9 cellular contexts compared by ENCODE assay signal in the genomic region with DNA sequence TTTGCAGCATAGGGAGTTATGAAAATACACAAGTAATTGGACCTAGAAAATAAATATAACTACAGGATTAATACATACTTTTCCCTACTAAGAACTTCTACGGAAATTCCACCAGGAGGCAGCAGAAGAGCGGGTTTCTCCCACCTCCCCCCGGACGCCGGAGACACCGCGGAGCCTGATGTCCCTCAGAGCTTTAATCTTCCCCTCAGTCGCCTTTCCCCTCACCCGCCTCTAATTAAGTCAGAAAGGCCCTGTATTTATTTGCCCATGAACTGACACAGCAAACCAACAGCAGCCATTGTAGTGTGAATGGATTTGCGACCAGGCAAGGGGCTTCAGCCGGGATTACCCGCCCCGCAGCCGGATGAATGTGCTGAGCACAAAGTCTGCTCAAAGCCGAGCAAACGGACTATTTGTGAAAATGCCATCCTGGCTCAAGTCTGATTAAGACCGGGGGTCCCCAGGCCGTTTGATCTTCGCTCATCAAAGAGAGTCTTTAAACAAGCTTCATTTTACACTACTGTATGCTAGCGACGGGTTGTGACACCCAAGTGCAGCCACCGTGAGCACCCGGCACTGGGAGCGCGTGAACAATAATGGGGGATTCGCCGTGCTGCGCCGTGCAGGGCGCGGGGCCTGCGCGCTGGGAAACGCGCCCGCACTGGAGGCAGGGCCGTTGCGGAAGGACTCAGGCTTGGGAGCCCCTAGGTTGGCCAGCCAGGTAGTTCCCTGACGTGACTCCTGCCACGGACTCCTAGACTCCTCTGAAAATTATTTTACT. TPM values are rescaled to one million over a fixed set of nuclear protein-coding genes. Genes with fewer than 3 reads are reported as not detected.
A peak's percentile ranks its signal among the peaks of the same experiment; 100 is the strongest.
DNase-seq lines count a peak whose midpoint lies in the region; ATAC-seq, FAIRE-seq and TF ChIP-seq lines count a peak whose summit lies in the region.
"Had no signal": no experiment of that assay in that cellular context is flagged by ENCODE, and none has a peak within 500 bp of the region (broad histone marks: within the 10 kb centered on the region; RNA-seq: fewer than 3 reads in every experiment).

No MANE protein-coding gene starts in this region.

- peak; percentile 48 to 61 (median 58) for TF ChIP-seq CTCF in testis (IDR thresholded peaks at IDR 0.05)

- peak; percentile 90 for ATAC-seq in GM21423 (IDR thresholded peaks at IDR 0.05; ENCODE audit: unreplicated experiment)

- H3K4me1 ChIP-seq in testis, result peaks cover 3% of the 10 kb centered on the region

- no peak for TF ChIP-seq POLR2A in testis (IDR thresholded peaks at IDR 0.05)

- in situ Hi-C loops in SK-MEL-5 (cut with HindIII; ENCODE audit: low pct_unique_long_range_greater_than_20kb, low sequenced_read_pairs), result no loop called here

- DNase-seq in NCI-H1092 treated with DMSO at 0.1 percent for 48 hours (lab: John Stamatoyannopoulos, UW) (peak; percentile 11), NCI-H1092 (lab: John Stamatoyannopoulos, UW) (no peak), HT1080 (ENCODE audit: low read depth) (peak; percentile 45), SK-MEL-5 (ENCODE audit: low read depth, low spot score) (peak; percentile 58), lung microvascular endothelial cell (ENCODE audit: low read depth in 2 of 2) (peak; percentile 86 to 89), testis (peak; percentile 73)

- intact Hi-C loops in testis (cut with DNase I; ENCODE audit: low total_unique reads), result no loop called here

- H3K27ac ChIP-seq in testis, result no peak overlapping the region

- no peaks in the 10 kb centered on the region for H3K36me3 ChIP-seq in testis (ENCODE audit: low read depth, missing control alignments)

- H3K9me3 ChIP-seq in testis, result no peaks in the 10 kb centered on the region

- FAIRE-seq in endometrium (lab: Jason Lieb, UNC), result peak; percentile 59
- FAIRE-seq: A204.1 had no signal

- 1 to 3% methylated on average over 39 to 40 of the region's 40 CpGs for WGBS in testis, 2 donors

- peak overlapping the region; percentile 32 to 65 for H3K4me3 ChIP-seq in testis

- no peaks in the 10 kb centered on the region for H3K27me3 ChIP-seq in testis

RNA-seq across cellular contexts. Expression of a gene that starts 5.6 kb away (rescaled TPM):
- total RNA-seq in HT1080 (2014; rRNA removed; shearing (Covaris generic)), result 0.17 TPM in 1 of 2 replicates, not detected in the other
- 0.28 TPM in 1 of 2 replicates, not detected in the other for polyA plus RNA-seq in HT1080 (2015; cell fraction: cytosol; rRNA removed)
- 0.17 TPM in 1 of 2 replicates, not detected in the other for polyA plus RNA-seq in HT1080 (2015; cell fraction: nucleus; rRNA removed)
- 0.83 and 0.90 TPM in 2 replicates for total RNA-seq in SK-MEL-5 (2014; rRNA removed; shearing (Covaris generic))
- 2.1 TPM in 2 replicates for polyA plus RNA-seq in SK-MEL-5 (2015; cell fraction: cytosol; rRNA removed)
- polyA plus RNA-seq in SK-MEL-5 (2015; cell fraction: nucleus; rRNA removed), result 7.6 and 18.0 TPM in 2 replicates
- total RNA-seq in lung microvascular endothelial cell, result 13.3 and 15.7 TPM in 2 replicates
- total RNA-seq in testis, result 1 to 10 TPM; 1.5 to 4.1 TPM
- 0.69 TPM for polyA plus RNA-seq in testis (ENCODE audit: insufficient read depth, low read depth, low replicate concordance)
